Comparison of ENCODE assay signal across 26 cellular contexts in the genomic region with DNA sequence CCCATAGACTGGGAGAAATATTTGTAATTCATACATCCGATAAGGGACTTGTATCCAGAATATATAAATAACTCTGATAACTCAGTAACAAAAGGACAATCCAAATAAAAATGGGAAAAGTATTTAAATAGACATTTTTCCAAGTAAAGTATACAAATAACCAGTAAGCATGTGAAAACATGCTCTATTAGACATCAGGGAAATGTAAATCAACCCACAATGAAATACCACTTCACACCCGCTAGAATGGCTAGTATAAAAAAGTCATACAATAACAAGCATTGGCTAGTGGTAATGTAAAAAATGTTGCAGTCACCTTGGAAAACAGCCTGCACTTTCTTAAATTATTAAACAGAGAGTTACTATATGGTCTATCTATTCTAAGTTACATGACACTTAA.
"Had no signal": no experiment of that assay in that cellular context is flagged by ENCODE, and none has a peak within 500 bp of the region (broad histone marks: within the 10 kb centered on the region; RNA-seq: fewer than 3 reads in every experiment).

No MANE protein-coding gene starts in this region.

- ATAC-seq: naive thymus-derived CD8-positive, alpha-beta T cell; natural killer cell treated with Interleukin-12 subunit alpha and Interleukin-12 subunit beta and Interleukin-15 and Interleukin-18, amount 100 ng/mL, for 72 hours; pancreas; right cardiac atrium; right lobe of liver; stimulated activated effector memory CD8-positive, alpha-beta T cell treated with anti-CD3 and anti-CD28 coated beads, Interleukin-12 subunit alpha, Interleukin-12 subunit beta, amount 100 ng/mL, for 72 hours; stimulated activated naive B cell treated with anti-CD40 and anti-IgM and Interleukin-4, amounts not matched to agents 10 μg/mL and 1 μg/mL and 100 μg/mL, for 72 hours had no signal

- H3K4me3 ChIP-seq: pancreas, prostate gland, right lobe of liver, sigmoid colon, stomach, thoracic aorta, thyroid gland, tibial nerve, upper lobe of left lung, vagina had no signal

- FAIRE-seq: pancreas, small intestine, urothelium cell line had no signal

- H3K4me1 ChIP-seq: pancreas, prostate gland, right lobe of liver, sigmoid colon, stomach, thyroid gland, tibial nerve, upper lobe of left lung, vagina had no signal

- H3K27me3 ChIP-seq: neutrophil, pancreas, right lobe of liver, sigmoid colon, stomach, thyroid gland, tibial nerve, upper lobe of left lung, vagina had no signal

- H3K27ac ChIP-seq: neutrophil, pancreas, prostate gland, right lobe of liver, sigmoid colon, stomach, thoracic aorta, thyroid gland, tibial nerve, upper lobe of left lung, vagina had no signal

- H3K36me3 ChIP-seq: neutrophil, pancreas, prostate gland, right lobe of liver, sigmoid colon, stomach, thoracic aorta, thyroid gland, tibial nerve, upper lobe of left lung, vagina had no signal

- DNase-seq: naive thymus-derived CD8-positive, alpha-beta T cell; nephron progenitor cell; nucleus accumbens; pancreas; right cardiac atrium; right lobe of liver; sigmoid colon; small intestine; stimulated activated CD4-positive, alpha-beta T cell treated with anti-CD3 and anti-CD28 coated beads, Interleukin-15, amount 100 ng/mL, for 24 hours; stimulated activated CD4-positive, alpha-beta T cell treated with anti-CD3 and anti-CD28 coated beads, Interleukin-2, amount 100 ng/mL, for 24 hours; stimulated activated CD4-positive, alpha-beta T cell treated with anti-CD3 and anti-CD28 coated beads, Interleukin-2, amount 100 ng/mL, for 48 hours; stimulated activated CD4-positive, alpha-beta T cell treated with anti-CD3 and anti-CD28 coated beads, Interleukin-4, amount 100 ng/mL, for 24 hours; stimulated activated naive B cell treated with anti-CD40 and anti-IgM and Interleukin-4, amounts not matched to agents 10 μg/mL and 1 μg/mL and 100 μg/mL, for 72 hours; stimulated activated naive CD4-positive, alpha-beta T cell treated with Interleukin-2 at 50 U/mL for 16 hours; stomach; thyroid gland; trophoblast cell; upper lobe of left lung had no signal
